22 cellular contexts compared by ENCODE assay signal in genomic region chr7:55437375-55437774, GRCh38.
"Had no signal": no experiment of that assay in that cellular context is flagged by ENCODE, and none has a peak within 500 bp of the region (broad histone marks: within the 10 kb centered on the region; RNA-seq: fewer than 3 reads in every experiment).

No MANE protein-coding gene starts in this region.

- H3K27me3 Mint-ChIP-seq: dendritic cell treated with granulocyte-macrophage colony-stimulating factor and Interleukin-4, amounts not matched to agents 40 ng/mL and 50 ng/mL, for 4 days; effector memory CD8-positive, alpha-beta T cell; natural killer cell treated with Interleukin-12 subunit alpha and Interleukin-12 subunit beta and Interleukin-15 and Interleukin-18, amount 100 ng/mL, for 72 hours; type B pancreatic cell had no signal

- H3K4me3 Mint-ChIP-seq: dendritic cell treated with granulocyte-macrophage colony-stimulating factor and Interleukin-4, amounts not matched to agents 40 ng/mL and 50 ng/mL, for 4 days; effector memory CD8-positive, alpha-beta T cell; mesothelial cell of epicardium; natural killer cell treated with Interleukin-12 subunit alpha and Interleukin-12 subunit beta and Interleukin-15 and Interleukin-18, amount 100 ng/mL, for 72 hours; neural progenitor cell; type B pancreatic cell had no signal

- ATAC-seq: effector memory CD8-positive, alpha-beta T cell; gastrocnemius medialis; heart right ventricle; left lobe of liver; natural killer cell treated with Interleukin-12 subunit alpha and Interleukin-12 subunit beta and Interleukin-15 and Interleukin-18, amount 100 ng/mL, for 72 hours; stimulated activated naive CD8-positive, alpha-beta T cell treated with anti-CD3 and anti-CD28 coated beads, Interleukin-15, Interleukin-2, amounts not matched to agents 100 U/mL and 50 U/mL, for 24 hours had no signal

- DNase-seq: effector memory CD8-positive, alpha-beta T cell; gastrocnemius medialis; heart right ventricle; hypothalamus; kidney glomerular epithelial cell; mammary epithelial cell; nucleus accumbens; ovary; small intestine; stimulated activated CD4-positive, alpha-beta T cell treated with anti-CD3 and anti-CD28 coated beads, Interleukin-12 subunit alpha, Interleukin-12 subunit beta, amount 100 ng/mL, for 4 hours; stimulated activated naive CD8-positive, alpha-beta T cell treated with anti-CD3 and anti-CD28 coated beads, Interleukin-15, Interleukin-2, amounts not matched to agents 100 U/mL and 50 U/mL, for 24 hours; thyroid gland had no signal

- H3K9me3 ChIP-seq: esophagus muscularis mucosa, gastrocnemius medialis, heart right ventricle, ovary, right atrium auricular region, suprapubic skin, thyroid gland had no signal

- H3K9me3 Mint-ChIP-seq: dendritic cell treated with granulocyte-macrophage colony-stimulating factor and Interleukin-4, amounts not matched to agents 40 ng/mL and 50 ng/mL, for 4 days; effector memory CD8-positive, alpha-beta T cell; mesothelial cell of epicardium; natural killer cell treated with Interleukin-12 subunit alpha and Interleukin-12 subunit beta and Interleukin-15 and Interleukin-18, amount 100 ng/mL, for 72 hours; neural progenitor cell; type B pancreatic cell had no signal

- H3K4me1 Mint-ChIP-seq: mesothelial cell of epicardium had no signal

- H3K36me3 ChIP-seq: gastrocnemius medialis, heart right ventricle, neural progenitor cell, ovary, right atrium auricular region, suprapubic skin, thyroid gland had no signal

- H3K36me3 Mint-ChIP-seq: mesothelial cell of epicardium; natural killer cell treated with Interleukin-12 subunit alpha and Interleukin-12 subunit beta and Interleukin-15 and Interleukin-18, amount 100 ng/mL, for 72 hours; neural progenitor cell; type B pancreatic cell had no signal

- H3K27ac Mint-ChIP-seq: dendritic cell treated with granulocyte-macrophage colony-stimulating factor and Interleukin-4, amounts not matched to agents 40 ng/mL and 50 ng/mL, for 4 days; mesothelial cell of epicardium; type B pancreatic cell had no signal

- H3K27me3 ChIP-seq: esophagus muscularis mucosa, gastrocnemius medialis, heart right ventricle, neural progenitor cell, ovary, right atrium auricular region, suprapubic skin, thyroid gland had no signal

- H3K27ac ChIP-seq: epithelial cell of prostate, esophagus muscularis mucosa, gastrocnemius medialis, heart right ventricle, neural progenitor cell, ovary, right atrium auricular region, suprapubic skin, thyroid gland had no signal

- H3K4me1 ChIP-seq: thyroid gland had no signal

- H3K4me3 ChIP-seq: esophagus muscularis mucosa, gastrocnemius medialis, heart right ventricle, neural progenitor cell, ovary, right atrium auricular region, suprapubic skin, thyroid gland had no signal
